ENCODE assay signal across 7 cellular contexts in genomic region chr19:36488118-36488815, GRCh38. TPM values are rescaled to one million over a fixed set of nuclear protein-coding genes. Genes with fewer than 3 reads are reported as not detected.
A peak's percentile ranks its signal among the peaks of the same experiment; 100 is the strongest.
DNase-seq lines count a peak whose midpoint lies in the region; ATAC-seq and TF ChIP-seq lines count a peak whose summit lies in the region.

No MANE protein-coding gene starts in this region.

- no CpG with 5 or more reads among the region's 8 CpGs for WGBS in H9 (ENCODE audit: extremely low coverage, insufficient read length, low lambda C conversion rate)
- WGBS in gastroesophageal sphincter (ENCODE audit: low coverage in 1 of 2), 2 donors: 33 to 51% methylated on average over 7 to 8 of the region's 8 CpGs

- no peak overlapping the region for H2BK12ac ChIP-seq in H9 (ENCODE audit: insufficient read length, low read depth, low read length)

- H3K18ac ChIP-seq in H9 (ENCODE audit: insufficient read length, low read depth, low read length): no peak overlapping the region

- no peak for TF ChIP-seq POLR2A in gastroesophageal sphincter (IDR thresholded peaks at IDR 0.05)

- no peak overlapping the region for H4K5ac ChIP-seq in H9 (ENCODE audit: insufficient read length, low read depth, low read length)

- no peak overlapping the region for H3K27ac ChIP-seq in H9 (ENCODE audit: insufficient read length, low read depth, low read length)
- peak overlapping the region; percentile 98 for H3K27ac ChIP-seq in VCaP
- peak overlapping the region; percentile 89 to 96 (median 94) for H3K27ac ChIP-seq in gastroesophageal sphincter
- H3K27ac ChIP-seq in skin epidermis: peak overlapping the region in 18 of 21 experiments; percentile 14 to 98 (median 96)

- H3K27me3 ChIP-seq in H9 (ENCODE audit: insufficient read depth, low read length): no peaks in the 10 kb centered on the region
- no peaks in the 10 kb centered on the region for H3K27me3 ChIP-seq in gastroesophageal sphincter

- H3K27ac Mint-ChIP-seq in H9: peak overlapping the region in 2 of 3 experiments; percentile 100; a peak in 3 of 7 replicates

- peaks cover 23 to 39% (median 37%) of the 10 kb centered on the region in 3 experiments for H3K36me3 Mint-ChIP-seq in H9 (ENCODE audit: insufficient read depth in 1 of 3, low read depth in 3 of 3)

- peaks cover 28 to 31% of the 10 kb centered on the region in 2 experiments for H3K9me3 Mint-ChIP-seq in H9

- H3K79me2 ChIP-seq in H9 (ENCODE audit: insufficient read depth, low read length): no peaks in the 10 kb centered on the region; the same call in 1 of the 2 replicates

- DNase-seq in H9 (no peak), NCI-H1048 (lab: John Stamatoyannopoulos, UW) (no peak), activated gamma-delta T cell (lab: John Stamatoyannopoulos, UW) (no peak), NCI-H1092 treated with DMSO at 0.1 percent for 48 hours (lab: John Stamatoyannopoulos, UW) (no peak)

- H2BK5ac ChIP-seq in H9 (ENCODE audit: insufficient read length, low read length): no peak overlapping the region

- no peak overlapping the region for H3K23ac ChIP-seq in H9 (ENCODE audit: insufficient read length, low read depth, low read length)

- H3K9me3 ChIP-seq in H9 (ENCODE audit: control insufficient read depth, low read depth, low read length): no peaks in the 10 kb centered on the region
- H3K9me3 ChIP-seq in gastroesophageal sphincter: no peaks in the 10 kb centered on the region

- no peak for TF ChIP-seq CTCF in H9 (conservative IDR thresholded peaks at IDR 0.05)
- no peak for TF ChIP-seq CTCF in VCaP (conservative IDR thresholded peaks at IDR 0.05)
- TF ChIP-seq CTCF in gastroesophageal sphincter (IDR thresholded peaks at IDR 0.05): no peak

- peaks cover 0 to 9% of the 10 kb centered on the region in 2 donors for H3K36me3 ChIP-seq in gastroesophageal sphincter

- H3K23me2 ChIP-seq in H9 (ENCODE audit: insufficient read length, low read depth, low read length, poor library complexity, severe bottlenecking): peaks cover 9% of the 10 kb centered on the region

- H3K56ac ChIP-seq in H9 (ENCODE audit: insufficient read length, low read depth, low read length): no peak overlapping the region

- no peaks in the 10 kb centered on the region for H3K79me1 ChIP-seq in H9 (ENCODE audit: insufficient read depth, low read depth, low read length, poor library complexity, severe bottlenecking)

- H4K8ac ChIP-seq in H9 (replicated peaks; ENCODE audit: insufficient read length, low read depth, low read length): no peak overlapping the region

- H4K20me1 ChIP-seq in H9 (ENCODE audit: control insufficient read depth, insufficient read depth, insufficient read length): no peaks in the 10 kb centered on the region

- peak overlapping the region; percentile 77 for H3K9ac ChIP-seq in H9 (ENCODE audit: extremely low read depth, insufficient read length, low read length)

- no peak overlapping the region for H2BK15ac ChIP-seq in H9 (ENCODE audit: low read depth, low read length)

- no peak overlapping the region for H4K91ac ChIP-seq in H9 (ENCODE audit: insufficient read length, low read depth, low read length)

- no peak overlapping the region for H2BK20ac ChIP-seq in H9 (ENCODE audit: low read depth, low read length, poor library complexity, severe bottlenecking)

- TF ChIP-seq EP300 in gastroesophageal sphincter (IDR thresholded peaks at IDR 0.05): no peak

- H2AFZ ChIP-seq in H9 (ENCODE audit: low read length): no peak overlapping the region

- peak overlapping the region; percentile 79 for H3K4me3 ChIP-seq in gastroesophageal sphincter
- H3K4me3 ChIP-seq in skin epidermis: peak overlapping the region; percentile 59 to 80 (median 67)

- H3T11ph ChIP-seq in H9 (ENCODE audit: low read length): no peak overlapping the region

- H2BK120ac ChIP-seq in H9 (ENCODE audit: low read depth, low read length, poor library complexity, severe bottlenecking): no peak overlapping the region

- H3K27me3 Mint-ChIP-seq in H9 (ENCODE audit: low read depth): no peaks in the 10 kb centered on the region

- H3K4me3 Mint-ChIP-seq in H9: peak overlapping the region; percentile 97 to 99

- no peak overlapping the region for H3K4ac ChIP-seq in H9 (ENCODE audit: low read depth, low read length)

- H3K4me2 ChIP-seq in H9 (ENCODE audit: insufficient read depth, insufficient read length, low read length): peak overlapping the region; percentile 65

- peaks cover 19 to 20% of the 10 kb centered on the region in 2 experiments for H3K4me1 Mint-ChIP-seq in H9

- H3K14ac ChIP-seq in H9 (ENCODE audit: insufficient read depth, low read length): no peak overlapping the region

- no peak for ATAC-seq in gastroesophageal sphincter

- no peak overlapping the region for H2AK5ac ChIP-seq in H9 (ENCODE audit: insufficient read length, low read length)

- peaks cover 2% of the 10 kb centered on the region; the same call in 1 of the 2 replicates for H3K4me1 ChIP-seq in H9 (ENCODE audit: insufficient read depth, low read length)
- peaks cover 0 to 25% (median 5%) of the 10 kb centered on the region in 3 donors for H3K4me1 ChIP-seq in gastroesophageal sphincter

RNA-seq across cellular contexts. Expression of gene ZNF566, which starts 1.1 kb away (rescaled TPM):
- total RNA-seq in H9 (2021): 18.0 and 18.3 TPM in 2 replicates
- total RNA-seq in gastroesophageal sphincter: 10 to 100 TPM; 12.6 to 24.2 (median 19.7) TPM

RNA-seq across cellular contexts. Expression of gene ZNF260, which starts 39.8 kb away (rescaled TPM):
- total RNA-seq in H9 (2021) (22.5 and 26.1 TPM in 2 replicates), gastroesophageal sphincter (10 to 100 TPM in 1 of 4 donors, 1 to 10 TPM in 3; 6.9 to 13.9 (median 8.4) TPM)
